Comparison of ENCODE assay signal across 10 cellular contexts in the genomic region with DNA sequence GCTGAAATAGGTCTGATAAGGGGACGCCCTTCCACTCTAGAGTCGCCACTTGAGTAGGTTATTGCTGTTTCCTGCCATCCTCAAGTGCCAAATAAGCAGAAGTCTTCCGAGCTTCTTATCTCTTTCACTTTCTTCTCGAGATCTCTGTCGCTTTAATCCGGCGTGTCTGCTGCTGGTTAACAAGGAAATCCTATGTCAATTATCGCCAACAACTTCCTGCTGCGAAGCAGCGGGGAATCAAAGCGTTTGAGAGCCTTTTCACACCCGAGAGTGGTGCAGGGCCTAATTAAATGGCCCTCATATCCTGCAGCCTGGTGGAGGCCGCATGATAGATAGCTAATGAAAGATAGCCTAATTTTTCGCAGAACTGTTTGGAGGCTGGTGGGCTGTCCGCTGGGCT.
DNase-seq lines count a peak whose midpoint lies in the region; ATAC-seq, FAIRE-seq and TF ChIP-seq lines count a peak whose summit lies in the region.
"Had no signal": no experiment of that assay in that cellular context is flagged by ENCODE, and none has a peak within 500 bp of the region (broad histone marks: within the 10 kb centered on the region; RNA-seq: fewer than 3 reads in every experiment).

No MANE protein-coding gene starts in this region.

- no peak for TF ChIP-seq CTCF in mucosa of descending colon (IDR thresholded peaks at IDR 0.05)

- DNase-seq in activated T-cell treated with anti-CD3 and anti-CD28 coated beads, Interleukin-2, amount 50 U/mL, for 48 hours: peak; percentile 26 to 35
- DNase-seq in mucosa of descending colon (peak in 2 of 3 donors; percentile 29 to 54), NCI-H1092 (lab: John Stamatoyannopoulos, UW) (no peak), DMS114 treated with DMSO at 0.1 percent for 48 hours (lab: John Stamatoyannopoulos, UW; ENCODE audit: unreplicated experiment) (no peak), NCI-H2081 treated with DMSO at 0.1 percent for 48 hours (lab: John Stamatoyannopoulos, UW) (no peak), GM12892 (ENCODE audit: insufficient read length) (no peak)
- DNase-seq: GDM1 had no signal

- ATAC-seq in HG02973 (IDR thresholded peaks at IDR 0.05; ENCODE audit: unreplicated experiment) (peak; percentile 58), mucosa of descending colon (peak; percentile 83)
- ATAC-seq: HCT116 had no signal

- no peak for TF ChIP-seq POLR2A in GM12892 (IDR thresholded peaks at IDR 0.05; ENCODE audit: low read depth, low read length)

- no peak for FAIRE-seq in GM12892 (lab: Jason Lieb, UNC)

- no peaks in the 10 kb centered on the region for H3K4me1 ChIP-seq in mucosa of descending colon (ENCODE audit: low read depth)

- no peaks in the 10 kb centered on the region for H3K9me3 ChIP-seq in mucosa of descending colon

- no peaks in the 10 kb centered on the region for H3K36me3 ChIP-seq in mucosa of descending colon (ENCODE audit: low read depth)

- intact Hi-C loops in mucosa of descending colon (cut with DNase I, micrococcal nuclease): no loop called here

- H3K4me3 ChIP-seq in GM08714 (ENCODE audit: low read length): peak overlapping the region; percentile 25; the same call in 1 of the 2 replicates
- no peak overlapping the region for H3K4me3 ChIP-seq in mucosa of descending colon

Comparison
In these comparisons a context has a peak if more than half of its experiments do, and no peak if none do; other contexts are left out.
1. DNase-seq: peak in activated T-cell treated with anti-CD3 and anti-CD28 coated beads, Interleukin-2, amount 50 U/mL, for 48 hours (2 of 2) and mucosa of descending colon (2 of 3); none in NCI-H1092 (single experiment), DMS114 treated with DMSO at 0.1 percent for 48 hours (single experiment), NCI-H2081 treated with DMSO at 0.1 percent for 48 hours (single experiment) and GM12892 (single experiment).